ENCODE assay signal across 17 cellular contexts in genomic region chr16:19578378-19578851, GRCh38. TPM values are rescaled to one million over a fixed set of nuclear protein-coding genes. Genes with fewer than 3 reads are reported as not detected.
A peak's percentile ranks its signal among the peaks of the same experiment; 100 is the strongest.
DNase-seq lines count a peak whose midpoint lies in the region; ATAC-seq and TF ChIP-seq lines count a peak whose summit lies in the region.
"Had no signal": no experiment of that assay in that cellular context is flagged by ENCODE, and none has a peak within 500 bp of the region (broad histone marks: within the 10 kb centered on the region; RNA-seq: fewer than 3 reads in every experiment).

No MANE protein-coding gene starts in this region.

- H3K27ac Mint-ChIP-seq in endothelial cell (ENCODE audit: unreplicated experiment): no peak overlapping the region
- H3K27ac Mint-ChIP-seq in osteocyte (ENCODE audit: unreplicated experiment): no peak overlapping the region
- H3K27ac Mint-ChIP-seq: natural killer cell treated with Interleukin-12 subunit alpha and Interleukin-12 subunit beta and Interleukin-15 and Interleukin-18, amount 100 ng/mL, for 72 hours had no signal

- H2AK5ac ChIP-seq in mesenchymal stem cell (ENCODE audit: low read length, severe bottlenecking): no peak overlapping the region

- DNase-seq in SK-MEL-5 (ENCODE audit: low read depth, low spot score) (peak; percentile 79), endothelial cell (ENCODE audit: low spot score) (no peak), mesenchymal stem cell (no peak), osteocyte (ENCODE audit: extremely low spot score, unreplicated experiment) (no peak), RKO (ENCODE audit: low spot score) (no peak), psoas muscle (no peak)
- DNase-seq: activated effector memory CD4-positive, alpha-beta T cell treated with Interleukin-2 at 50 U/mL for 16 hours; dermis blood vessel endothelial cell; DMS153; H9; NCI-H1436 treated with DMSO at 0.1 percent for 48 hours had no signal

- no peak overlapping the region for H3K14ac ChIP-seq in mesenchymal stem cell (ENCODE audit: low read length in 2 of 2)

- 91% methylated on average over 8 of the region's 8 CpGs for WGBS in mesenchymal stem cell
- 85 to 90% (median 87%) methylated on average over 8 of the region's 8 CpGs for WGBS in psoas muscle, 3 donors

- H3K27ac ChIP-seq in mesenchymal stem cell (ENCODE audit: low read length, poor library complexity, severe bottlenecking) (no peak overlapping the region), skeletal muscle tissue (ENCODE audit: low read depth, low read length) (peak overlapping the region; percentile 40), psoas muscle (no peak overlapping the region)
- H3K27ac ChIP-seq: BLaER1 treated with 17β-estradiol and CSF1 and Interleukin-3, amounts not matched to agents 10 nM and 100 nM; tibial artery had no signal

- H3K18ac ChIP-seq in mesenchymal stem cell (ENCODE audit: low read depth in 1 of 2, low read length in 2 of 2): no peak overlapping the region

- peaks cover 59 to 73% of the 10 kb centered on the region in 2 experiments for H3K36me3 ChIP-seq in mesenchymal stem cell (ENCODE audit: control insufficient read depth in 1 of 2, insufficient read depth in 2 of 2, low read depth in 1 of 2, low read length in 2 of 2)
- H3K36me3 ChIP-seq in skeletal muscle tissue (ENCODE audit: control insufficient read depth in 3 of 3, insufficient read depth in 3 of 3, low read length in 3 of 3): peaks cover 46 to 61% (median 57%) of the 10 kb centered on the region in 3 donors
- H3K36me3 ChIP-seq in psoas muscle (ENCODE audit: insufficient read depth in 1 of 2, low read depth in 1 of 2): peaks cover 11 to 95% of the 10 kb centered on the region in 2 donors

- no peak overlapping the region for H4K8ac ChIP-seq in mesenchymal stem cell (ENCODE audit: low read length)

- no peak for ATAC-seq in GM21390 (IDR thresholded peaks at IDR 0.05; ENCODE audit: unreplicated experiment)
- ATAC-seq in psoas muscle: no peak
- ATAC-seq: esophagus mucosa; natural killer cell treated with Interleukin-12 subunit alpha and Interleukin-12 subunit beta and Interleukin-15 and Interleukin-18, amount 100 ng/mL, for 72 hours had no signal

- H2AFZ ChIP-seq in mesenchymal stem cell (ENCODE audit: low read depth, low read length): no peak overlapping the region

- H2BK12ac ChIP-seq in mesenchymal stem cell (ENCODE audit: low read length in 2 of 2): no peak overlapping the region

- H3K9me3 ChIP-seq in mesenchymal stem cell (ENCODE audit: control insufficient read depth, low read length) (peaks cover 4% of the 10 kb centered on the region), skeletal muscle tissue (ENCODE audit: control insufficient read depth in 3 of 3, low read length in 3 of 3) (peaks cover 0 to 3% (median 0%) of the 10 kb centered on the region in 3 donors), psoas muscle (no peaks in the 10 kb centered on the region)
- H3K9me3 ChIP-seq: tibial artery had no signal

- no peak overlapping the region for H2BK15ac ChIP-seq in mesenchymal stem cell (ENCODE audit: low read depth, poor library complexity, severe bottlenecking)

- H3K4me2 ChIP-seq in mesenchymal stem cell (ENCODE audit: low read length, poor library complexity, severe bottlenecking): no peak overlapping the region
- H3K4me2 ChIP-seq: BLaER1 treated with 17β-estradiol and CSF1 and Interleukin-3, amounts not matched to agents 10 nM and 100 nM had no signal

- H3K79me1 ChIP-seq in mesenchymal stem cell (replicated peaks; ENCODE audit: low read length, poor library complexity, severe bottlenecking): peaks cover 21% of the 10 kb centered on the region

- no peak overlapping the region for H3K23ac ChIP-seq in mesenchymal stem cell (ENCODE audit: low read length in 2 of 2)

- H3K27me3 ChIP-seq in mesenchymal stem cell (ENCODE audit: control insufficient read depth in 1 of 2, insufficient read depth in 1 of 2, low read length in 2 of 2) (no peaks in the 10 kb centered on the region), skeletal muscle tissue (ENCODE audit: control insufficient read depth in 3 of 3, insufficient read depth in 3 of 3, low read length in 3 of 3) (no peaks in the 10 kb centered on the region), psoas muscle (ENCODE audit: insufficient read depth in 3 of 3, low read length in 2 of 3) (no peaks in the 10 kb centered on the region)
- H3K27me3 ChIP-seq: BLaER1 treated with 17β-estradiol and CSF1 and Interleukin-3, amounts not matched to agents 10 nM and 100 nM; tibial artery had no signal

- no peaks in the 10 kb centered on the region for H3K27me3 Mint-ChIP-seq in endothelial cell (ENCODE audit: unreplicated experiment)
- H3K27me3 Mint-ChIP-seq in osteocyte (ENCODE audit: unreplicated experiment): no peaks in the 10 kb centered on the region
- H3K27me3 Mint-ChIP-seq: natural killer cell treated with Interleukin-12 subunit alpha and Interleukin-12 subunit beta and Interleukin-15 and Interleukin-18, amount 100 ng/mL, for 72 hours had no signal

- H3K9ac ChIP-seq in mesenchymal stem cell (ENCODE audit: low read length) (peak overlapping the region; percentile 82), skeletal muscle tissue (ENCODE audit: low read depth in 1 of 3, low read length in 3 of 3) (no peak overlapping the region)
- H3K9ac ChIP-seq: BLaER1 treated with 17β-estradiol and CSF1 and Interleukin-3, amounts not matched to agents 10 nM and 100 nM had no signal

- H3K36me3 Mint-ChIP-seq in endothelial cell (ENCODE audit: low read depth, unreplicated experiment): peaks cover 51% of the 10 kb centered on the region
- peaks cover 54% of the 10 kb centered on the region for H3K36me3 Mint-ChIP-seq in osteocyte (ENCODE audit: unreplicated experiment)

- H3K4me3 Mint-ChIP-seq in endothelial cell (ENCODE audit: unreplicated experiment) (peak overlapping the region; percentile 82), osteocyte (ENCODE audit: unreplicated experiment) (no peak overlapping the region)
- H3K4me3 Mint-ChIP-seq: H9; natural killer cell treated with Interleukin-12 subunit alpha and Interleukin-12 subunit beta and Interleukin-15 and Interleukin-18, amount 100 ng/mL, for 72 hours had no signal

- H3K4me1 ChIP-seq in mesenchymal stem cell (ENCODE audit: control insufficient read depth, insufficient read depth, low read depth, low read length) (no peaks in the 10 kb centered on the region), skeletal muscle tissue (ENCODE audit: control insufficient read depth in 3 of 3, insufficient read depth in 3 of 3, low read length in 3 of 3) (no peaks in the 10 kb centered on the region), psoas muscle (no peaks in the 10 kb centered on the region)
- H3K4me1 ChIP-seq: BLaER1 treated with 17β-estradiol and CSF1 and Interleukin-3, amounts not matched to agents 10 nM and 100 nM; tibial artery had no signal

- H3K4me3 ChIP-seq in mesenchymal stem cell (ENCODE audit: insufficient read depth in 1 of 2, low read depth in 1 of 2, low read length in 2 of 2) (no peak overlapping the region), skeletal muscle tissue (ENCODE audit: low read length in 3 of 3) (no peak overlapping the region), psoas muscle (no peak overlapping the region)
- H3K4me3 ChIP-seq: BLaER1 treated with 17β-estradiol and CSF1 and Interleukin-3, amounts not matched to agents 10 nM and 100 nM; tibial artery had no signal

- no peak overlapping the region for H4K91ac ChIP-seq in mesenchymal stem cell (ENCODE audit: low read length)

- in situ Hi-C loops in SK-MEL-5 (cut with HindIII; ENCODE audit: low pct_unique_long_range_greater_than_20kb, low sequenced_read_pairs): no loop called here

- H3K4me1 Mint-ChIP-seq in endothelial cell (ENCODE audit: unreplicated experiment): peaks cover 4% of the 10 kb centered on the region
- H3K4me1 Mint-ChIP-seq in osteocyte (ENCODE audit: unreplicated experiment): no peaks in the 10 kb centered on the region

- intact Hi-C loops in psoas muscle (cut with DNase I): no loop called here

- no peak overlapping the region for H3K4ac ChIP-seq in mesenchymal stem cell (ENCODE audit: low read depth in 1 of 2, low read length in 2 of 2)

- H2BK120ac ChIP-seq in mesenchymal stem cell (ENCODE audit: low read depth, low read length): no peak overlapping the region

- H2BK5ac ChIP-seq in mesenchymal stem cell (ENCODE audit: low read depth, low read length, poor library complexity, severe bottlenecking): no peak overlapping the region

- TF ChIP-seq CTCF in endothelial cell (IDR thresholded peaks at IDR 0.05; ENCODE audit: unreplicated experiment) (no peak), osteocyte (IDR thresholded peaks at IDR 0.05) (no peak), psoas muscle (IDR thresholded peaks at IDR 0.05) (no peak)

- H3K9me3 Mint-ChIP-seq in endothelial cell (ENCODE audit: unreplicated experiment) (no peaks in the 10 kb centered on the region), osteocyte (ENCODE audit: unreplicated experiment) (no peaks in the 10 kb centered on the region)
- H3K9me3 Mint-ChIP-seq: natural killer cell treated with Interleukin-12 subunit alpha and Interleukin-12 subunit beta and Interleukin-15 and Interleukin-18, amount 100 ng/mL, for 72 hours had no signal

RNA-seq across cellular contexts. Expression of gene VPS35L, which starts 22.9 kb away (rescaled TPM):
- total RNA-seq in SK-MEL-5 (2014; rRNA removed; shearing (Covaris generic)): 22.7 and 27.8 TPM in 2 replicates
- 40.6 and 47.8 TPM in 2 replicates for polyA plus RNA-seq in SK-MEL-5 (2015; cell fraction: cytosol; rRNA removed)
- 41.3 and 48.1 TPM in 2 replicates for polyA plus RNA-seq in SK-MEL-5 (2015; cell fraction: nucleus; rRNA removed)
- total RNA-seq in endothelial cell (ENCODE audit: unreplicated experiment) (60.0 TPM), skeletal muscle tissue (38.1 TPM), osteocyte (78.2 and 79.0 TPM in 2 replicates), psoas muscle (10 to 100 TPM; 27.8 to 34.6 (median 32.4) TPM)
- polyA plus RNA-seq in mesenchymal stem cell (2013, experiment 1 of 2): 60.5 TPM
- polyA plus RNA-seq in mesenchymal stem cell (2013, experiment 2 of 2): 56.6 TPM
- polyA plus RNA-seq in psoas muscle: 10 to 100 TPM; 12.6 to 20.2 (median 13.6) TPM

RNA-seq across cellular contexts. Expression of gene CCP110, which starts 54.7 kb away (rescaled TPM):
- total RNA-seq in SK-MEL-5 (2014; rRNA removed; shearing (Covaris generic)): 5.5 and 6.4 TPM in 2 replicates
- polyA plus RNA-seq in SK-MEL-5 (2015; cell fraction: cytosol; rRNA removed): 7.2 and 9.6 TPM in 2 replicates
- polyA plus RNA-seq in SK-MEL-5 (2015; cell fraction: nucleus; rRNA removed): 16.6 and 20.4 TPM in 2 replicates
- 6.8 TPM for total RNA-seq in endothelial cell (ENCODE audit: unreplicated experiment)
- polyA plus RNA-seq in mesenchymal stem cell (2013, experiment 1 of 2): 8.4 TPM
- polyA plus RNA-seq in mesenchymal stem cell (2013, experiment 2 of 2): 8.1 TPM
- 11.5 TPM for total RNA-seq in skeletal muscle tissue
- total RNA-seq in osteocyte: 12.4 and 15.5 TPM in 2 replicates
- total RNA-seq in psoas muscle: 10 to 100 TPM in 1 of 4 donors, 1 to 10 TPM in 3; 4.9 to 10.9 (median 7.0) TPM
- 10 to 100 TPM in 1 of 3 donors, 1 to 10 TPM in 2; 4.4 to 16.1 (median 4.8) TPM for polyA plus RNA-seq in psoas muscle

RNA-seq across cellular contexts. Expression of gene GDE1, which starts 56.5 kb away (rescaled TPM):
- total RNA-seq in SK-MEL-5 (2014; rRNA removed; shearing (Covaris generic)): 53.8 and 57.5 TPM in 2 replicates
- polyA plus RNA-seq in SK-MEL-5 (2015; cell fraction: cytosol; rRNA removed): 51.1 and 66.6 TPM in 2 replicates
- polyA plus RNA-seq in SK-MEL-5 (2015; cell fraction: nucleus; rRNA removed): 5.3 and 7.2 TPM in 2 replicates
- total RNA-seq in endothelial cell (ENCODE audit: unreplicated experiment) (50.0 TPM), skeletal muscle tissue (33.4 TPM), osteocyte (75.9 and 77.8 TPM in 2 replicates), psoas muscle (10 to 100 TPM; 50.0 to 66.3 (median 54.4) TPM)
- 166 TPM for polyA plus RNA-seq in mesenchymal stem cell (2013, experiment 1 of 2)
- 169 TPM for polyA plus RNA-seq in mesenchymal stem cell (2013, experiment 2 of 2)
- polyA plus RNA-seq in psoas muscle: 10 to 100 TPM; 30.8 to 90.1 (median 51.2) TPM
